In the genomic region with DNA sequence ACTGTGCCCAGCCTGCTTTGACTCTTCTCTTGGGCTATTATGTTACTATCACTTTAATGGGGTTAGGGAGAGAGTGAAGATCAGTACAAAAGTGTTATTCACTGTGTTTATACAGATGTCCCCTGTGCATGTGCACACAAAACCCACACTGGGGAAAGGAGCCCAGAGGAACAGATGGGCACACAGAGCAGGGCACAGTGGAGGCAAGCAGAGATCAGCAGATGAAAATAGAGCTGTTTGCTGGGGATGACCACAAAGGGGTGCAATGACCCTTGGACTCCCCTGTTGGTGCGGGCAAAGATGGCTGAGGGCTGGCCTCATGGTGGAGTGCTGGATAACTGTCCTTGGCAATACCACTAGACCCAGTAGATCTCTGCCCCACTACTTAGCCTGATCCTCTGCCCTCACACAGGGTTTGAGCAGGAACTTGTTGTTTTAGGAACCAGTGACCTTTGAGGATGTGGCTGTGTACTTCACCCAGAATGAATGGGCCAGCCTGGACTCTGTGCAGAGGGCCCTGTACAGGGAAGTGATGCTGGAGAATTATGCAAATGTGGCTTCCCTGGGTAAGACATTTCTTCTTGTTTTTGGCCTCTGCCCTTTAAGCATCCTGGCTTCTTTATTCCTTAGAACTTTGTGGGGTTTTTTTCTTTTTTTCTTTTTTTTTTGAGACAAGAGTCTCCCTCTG, we compare ENCODE assay signal across 14 cellular contexts.
DNase-seq lines count a peak whose midpoint lies in the region; ATAC-seq lines count a peak whose summit lies in the region.
"Had no signal": no experiment of that assay in that cellular context is flagged by ENCODE, and none has a peak within 500 bp of the region (broad histone marks: within the 10 kb centered on the region; RNA-seq: fewer than 3 reads in every experiment).

No MANE protein-coding gene starts in this region.

- peak overlapping the region; percentile 97 for H3K27ac Mint-ChIP-seq in stimulated activated naive B cell treated with anti-CD40 and anti-IgM and Interleukin-4, amounts not matched to agents 10 μg/mL and 1 μg/mL and 100 μg/mL, for 72 hours
- H3K27ac Mint-ChIP-seq: CD4-positive, alpha-beta T cell; H9 had no signal

- H3K4me3 Mint-ChIP-seq in stimulated activated naive B cell treated with anti-CD40 and anti-IgM and Interleukin-4, amounts not matched to agents 10 μg/mL and 1 μg/mL and 100 μg/mL, for 72 hours, result peak overlapping the region; percentile 61 to 69
- H3K4me3 Mint-ChIP-seq: CD4-positive, alpha-beta T cell; H9 had no signal

- peak; percentile 43 for DNase-seq in globus pallidus (ENCODE audit: low spot score)
- DNase-seq in stimulated activated naive B cell treated with anti-CD40 and anti-IgM and Interleukin-4, amounts not matched to agents 10 μg/mL and 1 μg/mL and 100 μg/mL, for 72 hours, result peak; percentile 68
- DNase-seq in NCI-H2081 (lab: John Stamatoyannopoulos, UW), result no peak
- no peak for DNase-seq in ACHN
- no peak for DNase-seq in NCI-H128 (lab: John Stamatoyannopoulos, UW; ENCODE audit: unreplicated experiment)
- DNase-seq: CD4-positive, alpha-beta T cell; DMS79 treated with DMSO at 0.1 percent for 48 hours; EL; GOT3; H9; IMR-90 had no signal

- peaks cover 73 to 77% of the 10 kb centered on the region in 2 donors for H3K36me3 Mint-ChIP-seq in stimulated activated naive B cell treated with anti-CD40 and anti-IgM and Interleukin-4, amounts not matched to agents 10 μg/mL and 1 μg/mL and 100 μg/mL, for 72 hours

- H3K27me3 Mint-ChIP-seq in stimulated activated naive B cell treated with anti-CD40 and anti-IgM and Interleukin-4, amounts not matched to agents 10 μg/mL and 1 μg/mL and 100 μg/mL, for 72 hours, result no peaks in the 10 kb centered on the region
- H3K27me3 Mint-ChIP-seq: CD4-positive, alpha-beta T cell had no signal

- in situ Hi-C loops in ACHN (cut with HindIII; ENCODE audit: low pct_ligation_motif_present, low pct_unique_long_range_greater_than_20kb, low sequenced_read_pairs), result no loop called here

- ATAC-seq in stimulated activated naive B cell treated with anti-CD40 and anti-IgM and Interleukin-4, amounts not matched to agents 10 μg/mL and 1 μg/mL and 100 μg/mL, for 72 hours (replicated peaks), result peak; percentile 98 to 99
- no peak for ATAC-seq in GM21367 (IDR thresholded peaks at IDR 0.05; ENCODE audit: unreplicated experiment)

- peaks cover 6 to 10% of the 10 kb centered on the region in 2 donors for H3K9me3 Mint-ChIP-seq in stimulated activated naive B cell treated with anti-CD40 and anti-IgM and Interleukin-4, amounts not matched to agents 10 μg/mL and 1 μg/mL and 100 μg/mL, for 72 hours
- H3K9me3 Mint-ChIP-seq: CD4-positive, alpha-beta T cell had no signal

- H3K27ac ChIP-seq in angular gyrus (ENCODE audit: low read depth, low read length), result peak overlapping the region; percentile 59
- H3K27ac ChIP-seq: BLaER1 had no signal

- H3K4me1 Mint-ChIP-seq in stimulated activated naive B cell treated with anti-CD40 and anti-IgM and Interleukin-4, amounts not matched to agents 10 μg/mL and 1 μg/mL and 100 μg/mL, for 72 hours, result peaks cover 23 to 69% of the 10 kb centered on the region in 2 donors

Comparison
In these comparisons a context has a peak if more than half of its experiments do, and no peak if none do; other contexts are left out.
1. DNase-seq: peak in globus pallidus (single experiment) and stimulated activated naive B cell treated with anti-CD40 and anti-IgM and Interleukin-4, amounts not matched to agents 10 μg/mL and 1 μg/mL and 100 μg/mL, for 72 hours (single experiment); none in NCI-H2081 (0 of 2), ACHN (single experiment) and NCI-H128 (single experiment).